Comparison of ENCODE assay signal across 10 cellular contexts in genomic region chr6:162857321-162857720, GRCh38.
DNase-seq lines count a peak whose midpoint lies in the region; FAIRE-seq and TF ChIP-seq lines count a peak whose summit lies in the region.
"Had no signal": no experiment of that assay in that cellular context is flagged by ENCODE, and none has a peak within 500 bp of the region (broad histone marks: within the 10 kb centered on the region; RNA-seq: fewer than 3 reads in every experiment).

No MANE protein-coding gene starts in this region.

- no peaks in the 10 kb centered on the region for H3K27me3 ChIP-seq in HUES64 (ENCODE audit: insufficient read depth, low read length)
- H3K27me3 ChIP-seq in iPS-18a (ENCODE audit: control insufficient read depth, insufficient read depth, low read length) = no peaks in the 10 kb centered on the region
- no peaks in the 10 kb centered on the region for H3K27me3 ChIP-seq in smooth muscle cell (ENCODE audit: low read depth)
- H3K27me3 ChIP-seq: colonic mucosa, pancreas had no signal

- WGBS in HUES64 = 17% methylated on average over 1 of the region's 2 CpGs
- 20% methylated on average over 2 of the region's 2 CpGs for WGBS in smooth muscle cell (ENCODE audit: low lambda C conversion rate)

- H3K4me3 ChIP-seq in HUES64 (ENCODE audit: low read length) (peak overlapping the region; percentile 29), iPS-18a (ENCODE audit: low read length) (peak overlapping the region; percentile 42), smooth muscle cell (peak overlapping the region; percentile 43)
- H3K4me3 ChIP-seq: colonic mucosa had no signal

- peak overlapping the region; percentile 56 for H3K9ac ChIP-seq in HUES64 (ENCODE audit: low read depth, low read length)
- H3K9ac ChIP-seq in iPS-18a (ENCODE audit: low read length) = peak overlapping the region; percentile 37
- H3K9ac ChIP-seq in smooth muscle cell (ENCODE audit: low read depth) = no peak overlapping the region

- no peaks in the 10 kb centered on the region for H3K36me3 ChIP-seq in HUES64 (ENCODE audit: insufficient read depth, low read length)
- no peaks in the 10 kb centered on the region for H3K36me3 ChIP-seq in iPS-18a (ENCODE audit: control insufficient read depth, low read depth, low read length)
- H3K36me3 ChIP-seq in smooth muscle cell (ENCODE audit: low read depth) = no peaks in the 10 kb centered on the region
- H3K36me3 ChIP-seq: colonic mucosa, pancreas had no signal

- no TSS peak for BruUV-seq in MCF 10A (replicated peaks; lab: Mats Ljungman, UMichigan)

- no peak for FAIRE-seq in GM19239 (lab: Jason Lieb, UNC)

- peak overlapping the region; percentile 66 for H3K4me3 Mint-ChIP-seq in MCF 10A (ENCODE audit: unreplicated experiment)

- no peaks in the 10 kb centered on the region for H3F3A ChIP-seq in smooth muscle cell (ENCODE audit: low read depth)

- no peaks in the 10 kb centered on the region for H3K27me3 Mint-ChIP-seq in MCF 10A (ENCODE audit: insufficient read depth, unreplicated experiment)

- H3K4me2 ChIP-seq in smooth muscle cell = peak overlapping the region; percentile 80

- H3K27ac Mint-ChIP-seq in MCF 10A (ENCODE audit: low read depth, unreplicated experiment) = peak overlapping the region; percentile 81

- no peaks in the 10 kb centered on the region for H4K20me1 ChIP-seq in smooth muscle cell (ENCODE audit: low read depth)

- DNase-seq in MCF 10A (ENCODE audit: unreplicated experiment) (no peak), smooth muscle cell (lab: John Stamatoyannopoulos, UW; ENCODE audit: unreplicated experiment) (no peak), GM19239 (ENCODE audit: insufficient read length, low spot score) (no peak), NCI-H526 (lab: John Stamatoyannopoulos, UW) (no peak)
- no peak for DNase-seq in stimulated activated CD4-positive, alpha-beta T cell treated with anti-CD3 and anti-CD28 coated beads, Interleukin-15, amount 100 ng/mL, for 24 hours
- DNase-seq: colonic mucosa; NK-92 treated with Interleukin-12 subunit alpha and Interleukin-12 subunit beta, amount 100 ng/mL, for 24 hours had no signal

- intact Hi-C loops in MCF 10A (cut with micrococcal nuclease) = loop anchor here (5.0 to 10.0 kb wide), 3 partner anchors 325 to 1250 kb away; no protein-coding TSS in a partner anchor

- peak overlapping the region; percentile 90 for H2AFZ ChIP-seq in smooth muscle cell (ENCODE audit: low read depth)

- H3K36me3 Mint-ChIP-seq in MCF 10A (ENCODE audit: insufficient read depth, unreplicated experiment) = no peaks in the 10 kb centered on the region

- peak overlapping the region; percentile 90 for H3K27ac ChIP-seq in HUES64 (ENCODE audit: low read depth, low read length)
- H3K27ac ChIP-seq in iPS-18a (ENCODE audit: low read length) = peak overlapping the region; percentile 76
- peak overlapping the region; percentile 28 for H3K27ac ChIP-seq in smooth muscle cell (ENCODE audit: low read depth)
- H3K27ac ChIP-seq: colonic mucosa had no signal

- H3K9me3 ChIP-seq in HUES64 (ENCODE audit: insufficient read depth, low read depth, low read length) (no peaks in the 10 kb centered on the region; the same call in 1 of the 2 replicates), iPS-18a (ENCODE audit: control insufficient read depth, low read depth, low read length) (no peaks in the 10 kb centered on the region), smooth muscle cell (replicated peaks; ENCODE audit: low read depth) (no peaks in the 10 kb centered on the region)
- H3K9me3 ChIP-seq: colonic mucosa, pancreas had no signal

- H3K9me3 Mint-ChIP-seq in MCF 10A (ENCODE audit: unreplicated experiment) = no peaks in the 10 kb centered on the region

- no peaks in the 10 kb centered on the region for H3K79me2 ChIP-seq in smooth muscle cell (ENCODE audit: low read depth)

- H3K4me1 Mint-ChIP-seq in MCF 10A (ENCODE audit: insufficient read depth, unreplicated experiment) = peaks cover 9% of the 10 kb centered on the region

- TF ChIP-seq CTCF in MCF 10A (IDR thresholded peaks at IDR 0.05; ENCODE audit: unreplicated experiment) = no peak
- TF ChIP-seq CTCF in smooth muscle cell (IDR thresholded peaks at IDR 0.05; ENCODE audit: borderline replicate concordance, insufficient read depth, poor library complexity, severe bottlenecking) = no peak

- CTCF ChIA-PET in MCF 10A (lab: Yijun Ruan, JAX) = interaction anchor here (0.5 to 2.6 kb wide), 20 partner anchors 8 to 1469 kb away, joined by 3 to 16 read pairs (median 3); no protein-coding TSS in a partner anchor

- H3K4me1 ChIP-seq in HUES64 (ENCODE audit: insufficient read depth, low read length) (peaks cover 43% of the 10 kb centered on the region), iPS-18a (ENCODE audit: control insufficient read depth, low read depth, low read length) (peaks cover 33% of the 10 kb centered on the region), smooth muscle cell (ENCODE audit: low read depth) (peaks cover 11% of the 10 kb centered on the region)
- H3K4me1 ChIP-seq: colonic mucosa had no signal

- POLR2A ChIA-PET in MCF 10A (lab: Yijun Ruan, JAX) = no interaction called here

Comparison
In these comparisons a context has a peak if more than half of its experiments do, and no peak if none do; other contexts are left out.
1. H3K27ac ChIP-seq: peak in every context shown above with its lines; median percentile 90 in HUES64; 76 in iPS-18a; 28 in smooth muscle cell.